Comparison of ENCODE assay signal across 9 cellular contexts in genomic region chr17:79026345-79027273, GRCh38. TPM values are rescaled to one million over a fixed set of nuclear protein-coding genes. Genes with fewer than 3 reads are reported as not detected.
A peak's percentile ranks its signal among the peaks of the same experiment; 100 is the strongest.
DNase-seq lines count a peak whose midpoint lies in the region; ATAC-seq and TF ChIP-seq lines count a peak whose summit lies in the region.
"Had no signal": no experiment of that assay in that cellular context is flagged by ENCODE, and none has a peak within 500 bp of the region (broad histone marks: within the 10 kb centered on the region; RNA-seq: fewer than 3 reads in every experiment).

No MANE protein-coding gene starts in this region.

- POLR2A ChIA-PET in RWPE1 (lab: Yijun Ruan, JAX; ENCODE audit: low non-redundant PET), result interaction anchor here (1.2 kb wide), 1 partner anchor 10 kb away, joined by 3 read pairs; no protein-coding TSS in a partner anchor

- TF ChIP-seq CTCF in RWPE1 (conservative IDR thresholded peaks at IDR 0.05; ENCODE audit: low read depth) (no peak), fibroblast of villous mesenchyme (IDR thresholded peaks at IDR 0.05; ENCODE audit: insufficient read depth, low read depth, low read length) (no peak)

- intact Hi-C loops in sciatic nerve (cut with DNase I), result no loop called here

- ATAC-seq in sciatic nerve, result peak; percentile 65
- ATAC-seq in HG03442 (IDR thresholded peaks at IDR 0.05; ENCODE audit: unreplicated experiment), result no peak

- CTCF ChIA-PET in RWPE1 (lab: Yijun Ruan, JAX), result interaction anchor here (1.0 kb wide), 1 partner anchor 19 kb away, joined by 4 read pairs; no protein-coding TSS in a partner anchor

- DNase-seq in Daoy (ENCODE audit: low read depth), result peak; percentile 90
- DNase-seq in RWPE1 (ENCODE audit: low spot score), result peak; percentile 90
- peak; percentile 79 for DNase-seq in fibroblast of villous mesenchyme (ENCODE audit: low read depth)
- peak; percentile 54 for DNase-seq in sciatic nerve (ENCODE audit: low spot score)
- no peak for DNase-seq in GM19240 (ENCODE audit: insufficient read length, low spot score)
- no peak for DNase-seq in C1 segment of cervical spinal cord (lab: John Stamatoyannopoulos, UW)
- DNase-seq in central memory CD4-positive, alpha-beta T cell, result no peak
- DNase-seq: Karpas-422 had no signal

- peak overlapping the region; percentile 83 for H3K27ac ChIP-seq in RWPE1

- peak overlapping the region; percentile 35 for H3K4me3 ChIP-seq in fibroblast of villous mesenchyme (ENCODE audit: low read depth, low read length)

RNA-seq across cellular contexts. Expression of gene C1QTNF1, which starts 2.6 kb away (rescaled TPM):
- 33.0 and 42.5 TPM in 2 replicates for total RNA-seq in Daoy (2014; rRNA removed; shearing (Covaris generic))
- total RNA-seq in fibroblast of villous mesenchyme, result 28.3 and 63.5 TPM in 2 replicates
- total RNA-seq in sciatic nerve, result 22.6 TPM

RNA-seq across cellular contexts. Expression of gene CANT1, which starts 17.0 kb away (rescaled TPM):
- total RNA-seq in Daoy (2014; rRNA removed; shearing (Covaris generic)), result 62.9 and 81.9 TPM in 2 replicates
- total RNA-seq in fibroblast of villous mesenchyme (49.6 and 63.9 TPM in 2 replicates), sciatic nerve (28.9 TPM)

RNA-seq across cellular contexts. Expression of gene LGALS3BP, which starts 46.9 kb away (rescaled TPM):
- total RNA-seq in Daoy (2014; rRNA removed; shearing (Covaris generic)), result 288 and 314 TPM in 2 replicates
- total RNA-seq in fibroblast of villous mesenchyme, result 297 and 325 TPM in 2 replicates
- 147 TPM for total RNA-seq in sciatic nerve

RNA-seq across cellular contexts. Expression of gene ENGASE, which starts 48.0 kb away (rescaled TPM):
- total RNA-seq in Daoy (2014; rRNA removed; shearing (Covaris generic)), result 6.3 and 7.7 TPM in 2 replicates
- total RNA-seq in fibroblast of villous mesenchyme (9.0 and 11.2 TPM in 2 replicates), sciatic nerve (57.3 TPM)

Comparison
In these comparisons a context has a peak if more than half of its experiments do, and no peak if none do; other contexts are left out.
1. DNase-seq: peak in Daoy (single experiment), RWPE1 (single experiment), fibroblast of villous mesenchyme (single experiment) and sciatic nerve (single experiment); none in GM19240 (single experiment), C1 segment of cervical spinal cord (0 of 14) and central memory CD4-positive, alpha-beta T cell (single experiment).